In genomic region chr10:17444062-17444714, GRCh38 we compare ENCODE assay signal across 9 cellular contexts. TPM values are rescaled to one million over a fixed set of nuclear protein-coding genes. Genes with fewer than 3 reads are reported as not detected.
DNase-seq lines count a peak whose midpoint lies in the region; ATAC-seq lines count a peak whose summit lies in the region.
"Had no signal": no experiment of that assay in that cellular context is flagged by ENCODE, and none has a peak within 500 bp of the region (broad histone marks: within the 10 kb centered on the region; RNA-seq: fewer than 3 reads in every experiment).

No MANE protein-coding gene starts in this region.

- intact Hi-C loops in left colon (cut with DNase I, micrococcal nuclease) = no loop called here

- DNase-seq in left colon (no peak), superior temporal gyrus (ENCODE audit: extremely low spot score) (no peak), kidney tubule cell (ENCODE audit: low spot score) (no peak)
- DNase-seq in stimulated activated CD4-positive, alpha-beta T cell treated with anti-CD3 and anti-CD28 coated beads, Interleukin-1b, Interleukin-23, amount 100 ng/mL, for 48 hours = no peak
- DNase-seq: NCI-H187 had no signal

- ATAC-seq in GM18868 (IDR thresholded peaks at IDR 0.05; ENCODE audit: unreplicated experiment) = peak; percentile 99
- ATAC-seq in GM21529 (IDR thresholded peaks at IDR 0.05; ENCODE audit: unreplicated experiment) = peak; percentile 96
- ATAC-seq in HG03520 (IDR thresholded peaks at IDR 0.05; ENCODE audit: unreplicated experiment) = peak; percentile 97
- ATAC-seq in left colon = peak; percentile 56

RNA-seq across cellular contexts. Expression of gene ST8SIA6, which starts 10.2 kb away (rescaled TPM):
- 1 to 10 TPM; 1.1 to 3.7 TPM for total RNA-seq in left colon
- total RNA-seq: neural crest cell had no signal
